In the genomic region with DNA sequence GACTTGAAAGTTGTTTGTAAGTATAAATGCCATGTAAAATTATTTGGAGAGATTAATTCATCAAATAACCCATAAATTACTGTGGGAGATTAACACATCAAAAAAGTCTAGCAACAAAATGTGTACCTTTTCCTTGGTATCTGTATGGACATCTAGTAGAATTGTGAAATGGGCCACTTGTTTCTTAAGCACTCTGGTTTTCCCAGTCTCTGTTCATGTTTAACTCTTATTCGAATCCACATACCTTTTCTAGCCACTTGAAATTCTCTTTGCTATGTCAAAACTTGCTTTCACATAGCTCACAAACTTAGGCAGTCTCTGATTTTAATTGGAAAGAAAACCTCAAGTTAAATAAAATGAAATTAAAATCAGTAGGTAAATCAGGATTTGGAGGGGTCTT, we compare ENCODE assay signal across 27 cellular contexts.
"Had no signal": no experiment of that assay in that cellular context is flagged by ENCODE, and none has a peak within 500 bp of the region (broad histone marks: within the 10 kb centered on the region; RNA-seq: fewer than 3 reads in every experiment).

No MANE protein-coding gene starts in this region.

- DNase-seq: stimulated activated CD4-positive, alpha-beta T cell treated with anti-CD3 and anti-CD28 coated beads, Interleukin-2, amount 100 ng/mL, for 48 hours; stimulated activated CD4-positive, alpha-beta T cell treated with anti-CD3 and anti-CD28 coated beads, Interleukin-4, amount 100 ng/mL, for 1 hour; stimulated activated CD4-positive, alpha-beta T cell treated with anti-CD3 and anti-CD28 coated beads, Interleukin-4, amount 100 ng/mL, for 24 hours; stimulated activated CD4-positive, alpha-beta T cell treated with anti-CD3 and anti-CD28 coated beads, Interleukin-4, amount 100 ng/mL, for 4 hours; stimulated activated CD8-positive, alpha-beta memory T cell treated with anti-CD3 and anti-CD28 coated beads, Interleukin-4, amount 100 ng/mL, for 48 hours; stimulated activated naive B cell treated with anti-CD40 and anti-IgM and Interleukin-4, amounts not matched to agents 10 μg/mL and 1 μg/mL and 100 μg/mL, for 72 hours; stimulated activated naive CD4-positive, alpha-beta T cell; stimulated activated naive CD4-positive, alpha-beta T cell treated with Interleukin-2 at 50 U/mL for 16 hours; stimulated activated naive CD8-positive, alpha-beta T cell treated with anti-CD3 and anti-CD28 coated beads, Interleukin-15, amount 100 ng/mL, for 72 hours; stimulated activated naive CD8-positive, alpha-beta T cell treated with anti-CD3 and anti-CD28 coated beads, Interleukin-15, Interleukin-2, amounts not matched to agents 100 U/mL and 50 U/mL, for 24 hours; stomach; substantia nigra; testis; thyroid gland; tibial artery; transverse colon; trophoblast cell; upper lobe of left lung; uterus had no signal

- H3K27ac ChIP-seq: stomach, suprapubic skin, testis, thoracic aorta, tibial artery, tibial nerve, transverse colon, upper lobe of left lung, uterus, vagina had no signal

- H3K4me1 ChIP-seq: stomach, suprapubic skin, testis, thyroid gland, tibial artery, tibial nerve, transverse colon, upper lobe of left lung, uterus, vagina had no signal

- H3K9me3 ChIP-seq: stomach, suprapubic skin, testis, thoracic aorta, thyroid gland, tibial nerve, transverse colon, upper lobe of left lung, uterus, vagina had no signal

- H3K27me3 Mint-ChIP-seq: stimulated activated memory B cell treated with anti-CD40 and anti-IgM and Interleukin-4, amounts not matched to agents 10 μg/mL and 1 μg/mL and 100 μg/mL, for 72 hours; stimulated activated naive B cell treated with anti-CD40 and anti-IgM and Interleukin-4, amounts not matched to agents 10 μg/mL and 1 μg/mL and 100 μg/mL, for 72 hours; stimulated activated naive CD8-positive, alpha-beta T cell treated with anti-CD3 and anti-CD28 coated beads, Interleukin-15, amount 100 ng/mL, for 72 hours; stimulated activated naive CD8-positive, alpha-beta T cell treated with anti-CD3 and anti-CD28 coated beads, Interleukin-15, Interleukin-2, amounts not matched to agents 100 ng/mL and 50 ng/mL, for 24 hours; type B pancreatic cell had no signal

- H3K36me3 Mint-ChIP-seq: stimulated activated effector memory CD8-positive, alpha-beta T cell treated with anti-CD3 and anti-CD28 coated beads, Interleukin-12 subunit alpha, Interleukin-12 subunit beta, amount 100 ng/mL, for 72 hours; stimulated activated memory B cell treated with anti-CD40 and anti-IgM and Interleukin-4, amounts not matched to agents 10 μg/mL and 1 μg/mL and 100 μg/mL, for 72 hours; stimulated activated naive B cell treated with anti-CD40 and anti-IgM and Interleukin-4, amounts not matched to agents 10 μg/mL and 1 μg/mL and 100 μg/mL, for 72 hours; type B pancreatic cell had no signal

- H3K27ac Mint-ChIP-seq: stimulated activated effector memory CD8-positive, alpha-beta T cell treated with anti-CD3 and anti-CD28 coated beads, Interleukin-12 subunit alpha, Interleukin-12 subunit beta, amount 100 ng/mL, for 72 hours; stimulated activated memory B cell treated with anti-CD40 and anti-IgM and Interleukin-4, amounts not matched to agents 10 μg/mL and 1 μg/mL and 100 μg/mL, for 72 hours; stimulated activated naive B cell treated with anti-CD40 and anti-IgM and Interleukin-4, amounts not matched to agents 10 μg/mL and 1 μg/mL and 100 μg/mL, for 72 hours; stimulated activated naive CD8-positive, alpha-beta T cell treated with anti-CD3 and anti-CD28 coated beads, Interleukin-15, amount 100 ng/mL, for 72 hours; stimulated activated naive CD8-positive, alpha-beta T cell treated with anti-CD3 and anti-CD28 coated beads, Interleukin-15, Interleukin-2, amounts not matched to agents 100 ng/mL and 50 ng/mL, for 24 hours; type B pancreatic cell had no signal

- ATAC-seq: stimulated activated effector memory CD8-positive, alpha-beta T cell treated with anti-CD3 and anti-CD28 coated beads, Interleukin-12 subunit alpha, Interleukin-12 subunit beta, amount 100 ng/mL, for 72 hours; stimulated activated memory B cell treated with anti-CD40 and anti-IgM and Interleukin-4, amounts not matched to agents 10 μg/mL and 1 μg/mL and 100 μg/mL, for 72 hours; stimulated activated naive B cell treated with anti-CD40 and anti-IgM and Interleukin-4, amounts not matched to agents 10 μg/mL and 1 μg/mL and 100 μg/mL, for 72 hours; stimulated activated naive CD8-positive, alpha-beta T cell treated with anti-CD3 and anti-CD28 coated beads, Interleukin-15, amount 100 ng/mL, for 72 hours; stimulated activated naive CD8-positive, alpha-beta T cell treated with anti-CD3 and anti-CD28 coated beads, Interleukin-15, Interleukin-2, amounts not matched to agents 100 U/mL and 50 U/mL, for 24 hours had no signal

- H3K4me1 Mint-ChIP-seq: stimulated activated effector memory CD8-positive, alpha-beta T cell treated with anti-CD3 and anti-CD28 coated beads, Interleukin-12 subunit alpha, Interleukin-12 subunit beta, amount 100 ng/mL, for 72 hours; stimulated activated memory B cell treated with anti-CD40 and anti-IgM and Interleukin-4, amounts not matched to agents 10 μg/mL and 1 μg/mL and 100 μg/mL, for 72 hours; stimulated activated naive B cell treated with anti-CD40 and anti-IgM and Interleukin-4, amounts not matched to agents 10 μg/mL and 1 μg/mL and 100 μg/mL, for 72 hours; stimulated activated naive CD8-positive, alpha-beta T cell treated with anti-CD3 and anti-CD28 coated beads, Interleukin-15, amount 100 ng/mL, for 72 hours had no signal

- H3K27me3 ChIP-seq: stomach, suprapubic skin, testis, thyroid gland, tibial artery, tibial nerve, transverse colon, upper lobe of left lung, uterus, vagina had no signal

- H3K4me3 ChIP-seq: stomach, suprapubic skin, testis, thoracic aorta, thyroid gland, tibial artery, tibial nerve, transverse colon, upper lobe of left lung, uterus, vagina had no signal

- H3K4me3 Mint-ChIP-seq: stimulated activated effector memory CD8-positive, alpha-beta T cell treated with anti-CD3 and anti-CD28 coated beads, Interleukin-12 subunit alpha, Interleukin-12 subunit beta, amount 100 ng/mL, for 72 hours; stimulated activated memory B cell treated with anti-CD40 and anti-IgM and Interleukin-4, amounts not matched to agents 10 μg/mL and 1 μg/mL and 100 μg/mL, for 72 hours; stimulated activated naive B cell treated with anti-CD40 and anti-IgM and Interleukin-4, amounts not matched to agents 10 μg/mL and 1 μg/mL and 100 μg/mL, for 72 hours; stimulated activated naive CD8-positive, alpha-beta T cell treated with anti-CD3 and anti-CD28 coated beads, Interleukin-15, amount 100 ng/mL, for 72 hours; stimulated activated naive CD8-positive, alpha-beta T cell treated with anti-CD3 and anti-CD28 coated beads, Interleukin-15, Interleukin-2, amounts not matched to agents 100 ng/mL and 50 ng/mL, for 24 hours; type B pancreatic cell had no signal

- H3K36me3 ChIP-seq: stomach, suprapubic skin, thoracic aorta, thyroid gland, tibial artery, tibial nerve, transverse colon, upper lobe of left lung, uterus, vagina had no signal
